34 cellular contexts compared by ENCODE assay signal in genomic region chr3:150958694-150959093, GRCh38. TPM values are rescaled to one million over a fixed set of nuclear protein-coding genes. Genes with fewer than 3 reads are reported as not detected.
"Had no signal": no experiment of that assay in that cellular context is flagged by ENCODE, and none has a peak within 500 bp of the region (broad histone marks: within the 10 kb centered on the region; RNA-seq: fewer than 3 reads in every experiment).

No MANE protein-coding gene starts in this region.

- H3K4me3 ChIP-seq: esophagus muscularis mucosa, gastrocnemius medialis, heart left ventricle had no signal

- H3K27me3 ChIP-seq: gastrocnemius medialis had no signal

- H3K9me3 Mint-ChIP-seq: activated CD4-positive, alpha-beta memory T cell treated with anti-CD3 and anti-CD28 coated beads for 36 hours; activated CD4-positive, alpha-beta T cell treated with anti-CD3 and anti-CD28 coated beads, Interleukin-2, amount 10 ng/mL, durations not matched to agents 24 days and 14 days; activated naive CD4-positive, alpha-beta T cell treated with anti-CD3 and anti-CD28 coated beads, Interleukin-2, amount 10 ng/mL, durations not matched to agents 7 days and 5 days; activated naive CD4-positive, alpha-beta T cell treated with anti-CD3 and anti-CD28 coated beads, Interleukin-2, amount 50 U/mL, for 72 hours; activated naive CD8-positive, alpha-beta T cell treated with anti-CD3 and anti-CD28 coated beads, Interleukin-2, amount 10 ng/mL, durations not matched to agents 7 days and 5 days; activated T-cell treated with anti-CD3 and anti-CD28 coated beads, Interleukin-2, amount 50 U/mL, for 24 hours; activated T-cell treated with anti-CD3 and anti-CD28 coated beads, Interleukin-2, amount 50 U/mL, for 72 hours; central memory CD8-positive, alpha-beta T cell; effector memory CD8-positive, alpha-beta T cell had no signal

- H3K9me3 ChIP-seq: esophagus muscularis mucosa, gastrocnemius medialis, heart left ventricle had no signal

- H3K4me1 Mint-ChIP-seq: activated CD4-positive, alpha-beta T cell treated with anti-CD3 and anti-CD28 coated beads for 36 hours; activated CD4-positive, alpha-beta T cell treated with anti-CD3 and anti-CD28 coated beads, Interleukin-2, amount 10 ng/mL, durations not matched to agents 24 days and 14 days; activated CD8-positive, alpha-beta memory T cell treated with anti-CD3 and anti-CD28 coated beads, Interleukin-2, amount 10 ng/mL, durations not matched to agents 7 days and 5 days; activated naive CD4-positive, alpha-beta T cell treated with anti-CD3 and anti-CD28 coated beads, Interleukin-2, amount 10 ng/mL, durations not matched to agents 7 days and 5 days; activated naive CD8-positive, alpha-beta T cell treated with anti-CD3 and anti-CD28 coated beads, Interleukin-2, amount 10 ng/mL, durations not matched to agents 7 days and 5 days; central memory CD8-positive, alpha-beta T cell had no signal

- DNase-seq: activated CD4-positive, alpha-beta memory T cell treated with anti-CD3 and anti-CD28 coated beads for 36 hours; activated CD4-positive, alpha-beta T cell treated with anti-CD3 and anti-CD28 coated beads for 36 hours; activated CD4-positive, alpha-beta T cell treated with anti-CD3 and anti-CD28 coated beads, Interleukin-2, amount 10 ng/mL, durations not matched to agents 24 days and 14 days; activated CD4-positive, CD25-positive, alpha-beta regulatory T cell; activated CD4-positive, CD25-positive, alpha-beta regulatory T cell treated with anti-CD3 and anti-CD28 coated beads, Interleukin-2, amount 50 U/mL, for 72 hours; activated CD8-positive, alpha-beta memory T cell treated with anti-CD3 and anti-CD28 coated beads, Interleukin-2, amount 10 ng/mL, durations not matched to agents 7 days and 5 days; activated CD8-positive, alpha-beta memory T cell treated with anti-CD3 and anti-CD28 coated beads, Interleukin-2, amount 50 U/mL, for 4 hours; activated CD8-positive, alpha-beta T cell treated with anti-CD3 and anti-CD28 coated beads, Interleukin-2, amount 10 ng/mL, durations not matched to agents 7 days and 5 days; activated gamma-delta T cell; activated naive CD4-positive, alpha-beta T cell; activated naive CD4-positive, alpha-beta T cell treated with anti-CD3 and anti-CD28 coated beads, Interleukin-2, amount 10 ng/mL, durations not matched to agents 7 days and 5 days; activated naive CD8-positive, alpha-beta T cell treated with anti-CD3 and anti-CD28 coated beads, Interleukin-2, amount 10 ng/mL, durations not matched to agents 7 days and 5 days; activated T-cell treated with anti-CD3 and anti-CD28 coated beads, Interleukin-2, amount 50 U/mL, for 24 hours; activated T-cell treated with anti-CD3 and anti-CD28 coated beads, Interleukin-2, amount 50 U/mL, for 72 hours; brain microvascular endothelial cell; cortex of kidney; dermis blood vessel endothelial cell; effector CD4-positive, alpha-beta T cell; effector memory CD8-positive, alpha-beta T cell; erythroblast; foreskin keratinocyte; gastrocnemius medialis; glutamatergic neuron; heart left ventricle; T-helper 2 cell had no signal

- H3K36me3 ChIP-seq: brain microvascular endothelial cell, esophagus muscularis mucosa, gastrocnemius medialis, heart left ventricle had no signal

- H3K4me3 Mint-ChIP-seq: activated CD4-positive, alpha-beta memory T cell treated with anti-CD3 and anti-CD28 coated beads for 36 hours; activated CD4-positive, alpha-beta T cell treated with anti-CD3 and anti-CD28 coated beads for 36 hours; activated CD4-positive, alpha-beta T cell treated with anti-CD3 and anti-CD28 coated beads, Interleukin-2, amount 10 ng/mL, durations not matched to agents 24 days and 14 days; activated CD8-positive, alpha-beta memory T cell treated with anti-CD3 and anti-CD28 coated beads, Interleukin-2, amount 10 ng/mL, durations not matched to agents 7 days and 5 days; activated CD8-positive, alpha-beta T cell treated with anti-CD3 and anti-CD28 coated beads, Interleukin-2, amount 10 ng/mL, durations not matched to agents 7 days and 5 days; activated naive CD4-positive, alpha-beta T cell treated with anti-CD3 and anti-CD28 coated beads, Interleukin-2, amount 10 ng/mL, durations not matched to agents 7 days and 5 days; activated naive CD8-positive, alpha-beta T cell treated with anti-CD3 and anti-CD28 coated beads, Interleukin-2, amount 10 ng/mL, durations not matched to agents 7 days and 5 days; activated T-cell treated with anti-CD3 and anti-CD28 coated beads, Interleukin-2, amount 50 U/mL, for 24 hours; activated T-cell treated with anti-CD3 and anti-CD28 coated beads, Interleukin-2, amount 50 U/mL, for 72 hours; central memory CD8-positive, alpha-beta T cell; effector memory CD8-positive, alpha-beta T cell had no signal

- H3K27ac ChIP-seq: brain microvascular endothelial cell, esophagus muscularis mucosa, foreskin keratinocyte, gastrocnemius medialis, heart left ventricle had no signal

- H3K36me3 Mint-ChIP-seq: activated CD4-positive, alpha-beta memory T cell treated with anti-CD3 and anti-CD28 coated beads for 36 hours; activated CD8-positive, alpha-beta memory T cell treated with anti-CD3 and anti-CD28 coated beads, Interleukin-2, amount 10 ng/mL, durations not matched to agents 7 days and 5 days; activated naive CD4-positive, alpha-beta T cell treated with anti-CD3 and anti-CD28 coated beads, Interleukin-2, amount 10 ng/mL, durations not matched to agents 7 days and 5 days; activated naive CD4-positive, alpha-beta T cell treated with anti-CD3 and anti-CD28 coated beads, Interleukin-2, amount 50 U/mL, for 72 hours; activated naive CD8-positive, alpha-beta T cell treated with anti-CD3 and anti-CD28 coated beads, Interleukin-2, amount 10 ng/mL, durations not matched to agents 7 days and 5 days had no signal

- ATAC-seq: activated CD4-positive, alpha-beta T cell treated with anti-CD3 and anti-CD28 coated beads for 36 hours; activated CD8-positive, alpha-beta memory T cell treated with anti-CD3 and anti-CD28 coated beads, Interleukin-2, amount 10 ng/mL, durations not matched to agents 7 days and 5 days; activated CD8-positive, alpha-beta T cell treated with anti-CD3 and anti-CD28 coated beads, Interleukin-2, amount 10 ng/mL, durations not matched to agents 7 days and 5 days; activated naive CD4-positive, alpha-beta T cell treated with anti-CD3 and anti-CD28 coated beads, Interleukin-2, amount 50 U/mL, for 72 hours; activated T-cell treated with anti-CD3 and anti-CD28 coated beads, Interleukin-2, amount 50 U/mL, for 72 hours; effector memory CD8-positive, alpha-beta T cell; foreskin keratinocyte; gastrocnemius medialis; heart left ventricle had no signal

- H3K27ac Mint-ChIP-seq: activated CD4-positive, alpha-beta memory T cell treated with anti-CD3 and anti-CD28 coated beads for 36 hours; activated CD4-positive, alpha-beta T cell treated with anti-CD3 and anti-CD28 coated beads for 36 hours; activated CD4-positive, alpha-beta T cell treated with anti-CD3 and anti-CD28 coated beads, Interleukin-2, amount 10 ng/mL, durations not matched to agents 24 days and 14 days; activated CD8-positive, alpha-beta memory T cell treated with anti-CD3 and anti-CD28 coated beads, Interleukin-2, amount 10 ng/mL, durations not matched to agents 7 days and 5 days; activated CD8-positive, alpha-beta T cell treated with anti-CD3 and anti-CD28 coated beads, Interleukin-2, amount 10 ng/mL, durations not matched to agents 7 days and 5 days; activated naive CD4-positive, alpha-beta T cell treated with anti-CD3 and anti-CD28 coated beads, Interleukin-2, amount 10 ng/mL, durations not matched to agents 7 days and 5 days; activated naive CD4-positive, alpha-beta T cell treated with anti-CD3 and anti-CD28 coated beads, Interleukin-2, amount 50 U/mL, for 72 hours; activated naive CD8-positive, alpha-beta T cell treated with anti-CD3 and anti-CD28 coated beads, Interleukin-2, amount 10 ng/mL, durations not matched to agents 7 days and 5 days; activated T-cell treated with anti-CD3 and anti-CD28 coated beads, Interleukin-2, amount 50 U/mL, for 24 hours; activated T-cell treated with anti-CD3 and anti-CD28 coated beads, Interleukin-2, amount 50 U/mL, for 72 hours; effector memory CD8-positive, alpha-beta T cell had no signal

- H3K4me1 ChIP-seq: esophagus muscularis mucosa, foreskin keratinocyte, gastrocnemius medialis, heart left ventricle had no signal

RNA-seq across cellular contexts. Expression of gene CLRN1, which starts 13.8 kb away (rescaled TPM):
- total RNA-seq: activated CD4-positive, alpha-beta memory T cell treated with anti-CD3 and anti-CD28 coated beads for 36 hours; activated CD4-positive, alpha-beta T cell treated with anti-CD3 and anti-CD28 coated beads for 36 hours; activated CD4-positive, alpha-beta T cell treated with anti-CD3 and anti-CD28 coated beads, Interleukin-2, amount 10 ng/mL, durations not matched to agents 24 days and 14 days; activated CD8-positive, alpha-beta memory T cell treated with anti-CD3 and anti-CD28 coated beads for 36 hours; activated CD8-positive, alpha-beta memory T cell treated with anti-CD3 and anti-CD28 coated beads, Interleukin-2, amount 10 ng/mL, durations not matched to agents 7 days and 5 days; activated CD8-positive, alpha-beta T cell treated with anti-CD3 and anti-CD28 coated beads, Interleukin-2, amount 10 ng/mL, durations not matched to agents 7 days and 5 days; activated naive CD4-positive, alpha-beta T cell treated with anti-CD3 and anti-CD28 coated beads, Interleukin-2, amount 50 U/mL, for 72 hours; activated naive CD8-positive, alpha-beta T cell treated with anti-CD3 and anti-CD28 coated beads, Interleukin-2, amount 10 ng/mL, durations not matched to agents 7 days and 5 days; activated T-cell treated with anti-CD3 and anti-CD28 coated beads, Interleukin-2, amount 50 U/mL, for 72 hours; astrocyte; bronchial epithelial cell; cardiac septum; cerebellum; dermis blood vessel endothelial cell; esophagus muscularis mucosa; foreskin keratinocyte; gastrocnemius medialis; heart left ventricle; T-helper 1 cell treated with Interleukin-12 subunit alpha and Interleukin-12 subunit beta and Interleukin-4 antibody, amounts not matched to agents 30 ng/mL and 1 ng/mL, for 36 hours had no signal
- polyA plus RNA-seq: foreskin keratinocyte, heart left ventricle had no signal

RNA-seq across cellular contexts. Expression of gene MINDY4B, which starts 53.5 kb away (rescaled TPM):
- total RNA-seq: activated CD4-positive, alpha-beta memory T cell treated with anti-CD3 and anti-CD28 coated beads for 36 hours; activated CD4-positive, alpha-beta T cell treated with anti-CD3 and anti-CD28 coated beads for 36 hours; activated CD4-positive, alpha-beta T cell treated with anti-CD3 and anti-CD28 coated beads, Interleukin-2, amount 10 ng/mL, durations not matched to agents 24 days and 14 days; activated CD8-positive, alpha-beta memory T cell treated with anti-CD3 and anti-CD28 coated beads for 36 hours; activated CD8-positive, alpha-beta memory T cell treated with anti-CD3 and anti-CD28 coated beads, Interleukin-2, amount 10 ng/mL, durations not matched to agents 7 days and 5 days; activated CD8-positive, alpha-beta T cell treated with anti-CD3 and anti-CD28 coated beads, Interleukin-2, amount 10 ng/mL, durations not matched to agents 7 days and 5 days; activated naive CD4-positive, alpha-beta T cell treated with anti-CD3 and anti-CD28 coated beads, Interleukin-2, amount 50 U/mL, for 72 hours; activated naive CD8-positive, alpha-beta T cell treated with anti-CD3 and anti-CD28 coated beads, Interleukin-2, amount 10 ng/mL, durations not matched to agents 7 days and 5 days; activated T-cell treated with anti-CD3 and anti-CD28 coated beads, Interleukin-2, amount 50 U/mL, for 72 hours; astrocyte; bronchial epithelial cell; cardiac septum; cerebellum; dermis blood vessel endothelial cell; esophagus muscularis mucosa; foreskin keratinocyte; gastrocnemius medialis; T-helper 1 cell treated with Interleukin-12 subunit alpha and Interleukin-12 subunit beta and Interleukin-4 antibody, amounts not matched to agents 30 ng/mL and 1 ng/mL, for 36 hours had no signal
- polyA plus RNA-seq: foreskin keratinocyte, heart left ventricle had no signal
